1 cellular context compared by ENCODE assay signal in genomic region chr21:36434144-36434543, GRCh38.
TF ChIP-seq lines count a peak whose summit lies in the region.

No MANE protein-coding gene starts in this region.

TF ChIP-seq in GM12878, 131 proteins besides CTCF, POLR2A, EP300 and RAD21:
- TF ChIP-seq JUNB (IDR thresholded peaks at IDR 0.05) (no peak), IKZF1 (conservative IDR thresholded peaks at IDR 0.05) (0 out of 2 replicates have a peak, but pooled peaks have one; percentile 20)
